Comparison of ENCODE assay signal across 16 cellular contexts in the genomic region with DNA sequence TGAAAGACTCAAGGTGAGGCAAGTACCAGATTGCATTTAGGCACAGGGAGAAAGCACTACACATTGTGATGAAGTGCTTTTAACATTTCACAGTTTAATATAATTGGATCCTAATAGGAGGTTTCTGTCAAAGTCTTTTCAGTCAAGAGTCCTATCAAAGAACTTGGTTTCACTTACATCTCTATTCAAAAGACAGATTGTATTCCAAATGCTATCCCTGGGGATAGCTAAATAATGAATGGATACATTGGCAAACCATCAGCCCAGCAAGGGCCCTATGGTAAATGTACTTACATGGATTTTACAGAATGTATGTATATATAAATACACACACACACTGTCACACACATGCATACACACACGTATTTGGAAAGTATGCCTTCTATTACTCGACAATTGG.
"Had no signal": no experiment of that assay in that cellular context is flagged by ENCODE, and none has a peak within 500 bp of the region (broad histone marks: within the 10 kb centered on the region; RNA-seq: fewer than 3 reads in every experiment).

No MANE protein-coding gene starts in this region.

- H3K36me3 ChIP-seq: cardiac muscle cell, left lung, tibial nerve, uterus had no signal

- DNase-seq: activated CD4-positive, alpha-beta T cell treated with anti-CD3 and anti-CD28 coated beads, Interleukin-2, amount 10 ng/mL, durations not matched to agents 24 days and 14 days; activated CD4-positive, CD25-positive, alpha-beta regulatory T cell; activated CD8-positive, alpha-beta memory T cell treated with anti-CD3 and anti-CD28 coated beads, Interleukin-2, amount 50 U/mL, for 4 hours; activated CD8-positive, alpha-beta T cell treated with anti-CD3 and anti-CD28 coated beads, Interleukin-2, amount 10 ng/mL, durations not matched to agents 7 days and 5 days; activated gamma-delta T cell; activated T-cell treated with anti-CD3 and anti-CD28 coated beads, Interleukin-2, amount 50 U/mL, for 48 hours; left lung; naive B cell; posterior cingulate gyrus; stimulated activated CD4-positive, alpha-beta T cell treated with anti-CD3 and anti-CD28 coated beads, Interleukin-15, amount 100 ng/mL, for 24 hours; stimulated activated CD4-positive, alpha-beta T cell treated with anti-CD3 and anti-CD28 coated beads, Interleukin-4, amount 100 ng/mL, for 1 hour; stimulated activated naive CD4-positive, alpha-beta T cell; uterus had no signal

- H3K4me3 ChIP-seq: cardiac muscle cell, left lung, tibial nerve, uterus had no signal

- ATAC-seq: activated CD8-positive, alpha-beta T cell treated with anti-CD3 and anti-CD28 coated beads, Interleukin-2, amount 10 ng/mL, durations not matched to agents 7 days and 5 days; activated naive CD4-positive, alpha-beta T cell treated with anti-CD3 and anti-CD28 coated beads, Interleukin-2, amount 50 U/mL, for 72 hours; left lung had no signal

- H3K27ac ChIP-seq: cardiac muscle cell, left lung, tibial nerve, uterus had no signal

- H3K4me1 ChIP-seq: left lung, tibial nerve, uterus had no signal

- H3K9me3 ChIP-seq: tibial nerve, uterus had no signal

- H3K27me3 ChIP-seq: cardiac muscle cell, left lung, tibial nerve, uterus had no signal
